ENCODE assay signal across 1 cellular context in the genomic region with DNA sequence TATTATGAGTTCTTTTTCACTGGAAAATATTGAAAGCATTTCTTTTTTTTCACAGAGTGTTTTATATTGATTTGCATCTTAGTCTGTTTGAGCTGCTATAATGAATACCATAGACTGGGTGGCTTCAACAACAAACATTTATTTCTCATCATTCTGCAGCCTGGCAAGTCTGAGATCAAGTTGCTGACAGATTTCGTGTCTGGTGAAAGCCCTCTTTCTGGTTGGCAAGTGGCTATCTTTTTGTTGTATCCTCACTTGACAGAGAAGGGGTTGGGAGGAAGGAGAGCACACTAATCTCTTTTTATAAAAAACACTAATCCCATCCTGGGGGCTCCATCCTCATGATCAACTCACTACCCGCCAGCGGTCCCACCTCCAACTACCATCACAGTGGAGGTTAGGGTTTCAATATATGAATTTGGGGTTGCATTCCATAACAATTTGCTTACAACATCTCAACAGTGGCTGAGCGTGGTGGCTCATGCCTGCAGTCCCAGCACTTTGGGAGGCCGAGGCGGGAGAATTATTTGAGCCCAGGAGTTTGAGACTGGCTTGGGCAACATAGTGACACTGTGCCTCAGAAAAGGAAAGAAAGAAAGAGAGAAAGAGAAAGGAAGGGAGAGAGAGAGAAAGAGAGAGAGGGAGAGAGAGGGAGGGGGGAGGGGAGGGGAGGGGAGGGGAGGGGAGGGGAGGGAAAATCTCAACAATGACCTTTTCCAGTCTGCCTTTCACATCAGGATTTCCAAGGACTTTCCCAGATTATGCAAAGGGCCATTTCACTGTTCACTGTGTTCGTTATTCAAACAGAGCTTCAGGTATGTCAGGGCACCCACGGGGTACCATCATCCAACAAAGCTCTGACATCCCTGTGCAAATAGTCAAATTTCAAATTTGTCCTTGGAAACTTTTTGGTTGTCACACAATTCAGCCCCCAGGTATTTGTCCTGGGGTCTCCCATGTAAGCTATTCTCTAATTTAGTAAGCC.
TF ChIP-seq lines count a peak whose summit lies in the region.

No MANE protein-coding gene starts in this region.

TF ChIP-seq in HCT116, 20 proteins besides CTCF, POLR2A, EP300 and RAD21:
- TF ChIP-seq, protein P1, sequence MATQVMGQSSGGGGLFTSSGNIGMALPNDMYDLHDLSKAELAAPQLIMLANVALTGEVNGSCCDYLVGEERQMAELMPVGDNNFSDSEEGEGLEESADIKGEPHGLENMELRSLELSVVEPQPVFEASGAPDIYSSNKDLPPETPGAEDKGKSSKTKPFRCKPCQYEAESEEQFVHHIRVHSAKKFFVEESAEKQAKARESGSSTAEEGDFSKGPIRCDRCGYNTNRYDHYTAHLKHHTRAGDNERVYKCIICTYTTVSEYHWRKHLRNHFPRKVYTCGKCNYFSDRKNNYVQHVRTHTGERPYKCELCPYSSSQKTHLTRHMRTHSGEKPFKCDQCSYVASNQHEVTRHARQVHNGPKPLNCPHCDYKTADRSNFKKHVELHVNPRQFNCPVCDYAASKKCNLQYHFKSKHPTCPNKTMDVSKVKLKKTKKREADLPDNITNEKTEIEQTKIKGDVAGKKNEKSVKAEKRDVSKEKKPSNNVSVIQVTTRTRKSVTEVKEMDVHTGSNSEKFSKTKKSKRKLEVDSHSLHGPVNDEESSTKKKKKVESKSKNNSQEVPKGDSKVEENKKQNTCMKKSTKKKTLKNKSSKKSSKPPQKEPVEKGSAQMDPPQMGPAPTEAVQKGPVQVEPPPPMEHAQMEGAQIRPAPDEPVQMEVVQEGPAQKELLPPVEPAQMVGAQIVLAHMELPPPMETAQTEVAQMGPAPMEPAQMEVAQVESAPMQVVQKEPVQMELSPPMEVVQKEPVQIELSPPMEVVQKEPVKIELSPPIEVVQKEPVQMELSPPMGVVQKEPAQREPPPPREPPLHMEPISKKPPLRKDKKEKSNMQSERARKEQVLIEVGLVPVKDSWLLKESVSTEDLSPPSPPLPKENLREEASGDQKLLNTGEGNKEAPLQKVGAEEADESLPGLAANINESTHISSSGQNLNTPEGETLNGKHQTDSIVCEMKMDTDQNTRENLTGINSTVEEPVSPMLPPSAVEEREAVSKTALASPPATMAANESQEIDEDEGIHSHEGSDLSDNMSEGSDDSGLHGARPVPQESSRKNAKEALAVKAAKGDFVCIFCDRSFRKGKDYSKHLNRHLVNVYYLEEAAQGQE (IDR thresholded peaks at IDR 0.05; ENCODE audit: low read depth) = no peak
- TF ChIP-seq ELF1 (IDR thresholded peaks at IDR 0.05; ENCODE audit: borderline replicate concordance, low read depth) = no peak
- no peak for TF ChIP-seq EZH2 (IDR thresholded peaks at IDR 0.05)
- no peak for TF ChIP-seq SIN3A (IDR thresholded peaks at IDR 0.05; ENCODE audit: low read depth)
- TF ChIP-seq EZH2phosphoT487 (IDR thresholded peaks at IDR 0.05; ENCODE audit: borderline replicate concordance) = no peak
- no peak for TF ChIP-seq JUND (IDR thresholded peaks at IDR 0.05)
- no peak for TF ChIP-seq CBX3 (IDR thresholded peaks at IDR 0.05; ENCODE audit: low read depth)
- TF ChIP-seq, protein P2, sequence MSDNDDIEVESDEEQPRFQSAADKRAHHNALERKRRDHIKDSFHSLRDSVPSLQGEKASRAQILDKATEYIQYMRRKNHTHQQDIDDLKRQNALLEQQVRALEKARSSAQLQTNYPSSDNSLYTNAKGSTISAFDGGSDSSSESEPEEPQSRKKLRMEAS (IDR thresholded peaks at IDR 0.05) = no peak
- TF ChIP-seq SP1 (IDR thresholded peaks at IDR 0.05; ENCODE audit: low read depth) = no peak
- TF ChIP-seq, protein P3, sequence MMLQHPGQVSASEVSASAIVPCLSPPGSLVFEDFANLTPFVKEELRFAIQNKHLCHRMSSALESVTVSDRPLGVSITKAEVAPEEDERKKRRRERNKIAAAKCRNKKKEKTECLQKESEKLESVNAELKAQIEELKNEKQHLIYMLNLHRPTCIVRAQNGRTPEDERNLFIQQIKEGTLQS (IDR thresholded peaks at IDR 0.05) = no peak
- no peak for TF ChIP-seq YY1 (IDR thresholded peaks at IDR 0.05; ENCODE audit: extremely low read depth, insufficient replicate concordance, low read depth, low read length)
- TF ChIP-seq SRF (IDR thresholded peaks at IDR 0.05; ENCODE audit: low read depth) = no peak
- no peak for TF ChIP-seq EGR1 (IDR thresholded peaks at IDR 0.05; ENCODE audit: low read depth)
